24 cellular contexts compared by ENCODE assay signal in genomic region chr20:51381557-51381956, GRCh38.
DNase-seq lines count a peak whose midpoint lies in the region; ATAC-seq and TF ChIP-seq lines count a peak whose summit lies in the region.
"Had no signal": no experiment of that assay in that cellular context is flagged by ENCODE, and none has a peak within 500 bp of the region (broad histone marks: within the 10 kb centered on the region; RNA-seq: fewer than 3 reads in every experiment).

No MANE protein-coding gene starts in this region.

- intact Hi-C loops in PC-3 (cut with micrococcal nuclease) = loop anchor here (10.0 kb wide), 1 partner anchor 397 kb away; no protein-coding TSS in a partner anchor
- intact Hi-C loops in naive thymus-derived CD4-positive, alpha-beta T cell (cut with micrococcal nuclease) = no loop called here

- no peaks in the 10 kb centered on the region for H3K9me3 Mint-ChIP-seq in CD4-positive, CD25-positive, alpha-beta regulatory T cell
- H3K9me3 Mint-ChIP-seq in naive thymus-derived CD4-positive, alpha-beta T cell = no peaks in the 10 kb centered on the region
- H3K9me3 Mint-ChIP-seq: activated T-cell treated with anti-CD3 and anti-CD28 coated beads, Interleukin-2, amount 50 U/mL, for 4 hours had no signal

- no peaks in the 10 kb centered on the region for H3K9me2 ChIP-seq in PC-3 (replicated peaks; ENCODE audit: low read length)

- no peaks in the 10 kb centered on the region for H3K9me3 ChIP-seq in CD4-positive, CD25-positive, alpha-beta regulatory T cell (ENCODE audit: control insufficient read depth in 2 of 2, low read length in 2 of 2)
- no peaks in the 10 kb centered on the region for H3K9me3 ChIP-seq in PC-3 (ENCODE audit: low read length)
- no peaks in the 10 kb centered on the region for H3K9me3 ChIP-seq in naive thymus-derived CD4-positive, alpha-beta T cell (ENCODE audit: control insufficient read depth in 2 of 3, low read length in 3 of 3)
- H3K9me3 ChIP-seq: body of pancreas had no signal

- no peak overlapping the region for H3K27ac ChIP-seq in CD4-positive, CD25-positive, alpha-beta regulatory T cell (ENCODE audit: insufficient read depth, low read length, poor library complexity, severe bottlenecking)
- H3K27ac ChIP-seq in PC-3 (ENCODE audit: low read length) = no peak overlapping the region
- H3K27ac ChIP-seq in naive thymus-derived CD4-positive, alpha-beta T cell (ENCODE audit: low read depth, low read length) = no peak overlapping the region
- H3K27ac ChIP-seq: BLaER1 treated with 17β-estradiol and CSF1 and Interleukin-3, amounts not matched to agents 10 nM and 100 nM; body of pancreas; GM23248 had no signal

- H3K9ac ChIP-seq in PC-3 (ENCODE audit: low read length) = no peak overlapping the region
- H3K9ac ChIP-seq: BLaER1 treated with 17β-estradiol and CSF1 and Interleukin-3, amounts not matched to agents 10 nM and 100 nM; GM23248 had no signal

- no peak overlapping the region for H3K4me3 ChIP-seq in CD4-positive, CD25-positive, alpha-beta regulatory T cell (ENCODE audit: low read depth, low read length)
- H3K4me3 ChIP-seq in GM12875 (ENCODE audit: low read depth, low read length) (no peak overlapping the region), PC-3 (ENCODE audit: low read length) (no peak overlapping the region)
- H3K4me3 ChIP-seq in naive thymus-derived CD4-positive, alpha-beta T cell (ENCODE audit: low read length) = no peak overlapping the region
- H3K4me3 ChIP-seq: BLaER1 treated with 17β-estradiol and CSF1 and Interleukin-3, amounts not matched to agents 10 nM and 100 nM; body of pancreas; GM23248 had no signal

- H3K36me3 Mint-ChIP-seq in CD4-positive, CD25-positive, alpha-beta regulatory T cell = peaks cover 22% of the 10 kb centered on the region
- peaks cover 0 to 14% (median 8%) of the 10 kb centered on the region in 5 donors for H3K36me3 Mint-ChIP-seq in naive thymus-derived CD4-positive, alpha-beta T cell

- no peaks in the 10 kb centered on the region for H3K4me1 ChIP-seq in CD4-positive, CD25-positive, alpha-beta regulatory T cell (ENCODE audit: control insufficient read depth, insufficient read depth, low read length, poor library complexity, severe bottlenecking)
- peaks cover 40% of the 10 kb centered on the region for H3K4me1 ChIP-seq in PC-3 (ENCODE audit: insufficient read depth, low read length)
- H3K4me1 ChIP-seq in naive thymus-derived CD4-positive, alpha-beta T cell (ENCODE audit: control insufficient read depth in 2 of 2, insufficient read depth in 2 of 2, low read length in 2 of 2) = peaks cover 0 to 26% of the 10 kb centered on the region in 2 donors

- no peaks in the 10 kb centered on the region for H4K20me1 ChIP-seq in PC-3 (ENCODE audit: low read length)
- H4K20me1 ChIP-seq: BLaER1 treated with 17β-estradiol and CSF1 and Interleukin-3, amounts not matched to agents 10 nM and 100 nM had no signal

- H3F3A ChIP-seq in PC-3 (ENCODE audit: low read length, unreplicated experiment) = peaks cover 9% of the 10 kb centered on the region

- no peaks in the 10 kb centered on the region for H3K36me3 ChIP-seq in CD4-positive, CD25-positive, alpha-beta regulatory T cell (ENCODE audit: control insufficient read depth, insufficient read depth, low read length)
- no peaks in the 10 kb centered on the region for H3K36me3 ChIP-seq in PC-3 (ENCODE audit: low read depth, low read length)
- H3K36me3 ChIP-seq in naive thymus-derived CD4-positive, alpha-beta T cell (ENCODE audit: control insufficient read depth in 2 of 3, insufficient read depth in 3 of 3, low read length in 3 of 3) = peaks cover 0 to 2% (median 0%) of the 10 kb centered on the region in 3 experiments
- H3K36me3 ChIP-seq: BLaER1 treated with 17β-estradiol and CSF1 and Interleukin-3, amounts not matched to agents 10 nM and 100 nM had no signal

- peak; percentile 10; the same call in 1 of the 2 replicates for TF ChIP-seq CTCF in GM12875 (IDR thresholded peaks at IDR 0.05; ENCODE audit: borderline replicate concordance, insufficient read depth, low read depth, low read length)
- peak; percentile 43; the same call in 1 of the 2 replicates for TF ChIP-seq CTCF in PC-3 (conservative IDR thresholded peaks at IDR 0.05; ENCODE audit: low read depth, low read length)

- peaks cover 0 to 10% (median 7%) of the 10 kb centered on the region in 4 donors for H3K4me1 Mint-ChIP-seq in CD4-positive, CD25-positive, alpha-beta regulatory T cell
- H3K4me1 Mint-ChIP-seq in naive thymus-derived CD4-positive, alpha-beta T cell = peaks cover 0 to 30% (median 5%) of the 10 kb centered on the region in 7 donors

- H3K4me2 ChIP-seq in PC-3 (ENCODE audit: low read length) = no peak overlapping the region

- H3K79me2 ChIP-seq in PC-3 (ENCODE audit: low read length) = no peaks in the 10 kb centered on the region

- H2AFZ ChIP-seq in PC-3 (ENCODE audit: low read length) = no peak overlapping the region
- H2AFZ ChIP-seq: GM23248 had no signal

- no peaks in the 10 kb centered on the region for H3K27me3 ChIP-seq in CD4-positive, CD25-positive, alpha-beta regulatory T cell (ENCODE audit: control insufficient read depth, insufficient read depth, low read length)
- no peaks in the 10 kb centered on the region for H3K27me3 ChIP-seq in PC-3 (ENCODE audit: low read length)
- no peaks in the 10 kb centered on the region for H3K27me3 ChIP-seq in naive thymus-derived CD4-positive, alpha-beta T cell (ENCODE audit: control insufficient read depth in 2 of 2, insufficient read depth in 2 of 2, low read length in 2 of 2)
- H3K27me3 ChIP-seq: BLaER1 treated with 17β-estradiol and CSF1 and Interleukin-3, amounts not matched to agents 10 nM and 100 nM; body of pancreas had no signal

- ATAC-seq in CD4-positive, CD25-positive, alpha-beta regulatory T cell (ENCODE audit: low read depth in 2 of 2) = no peak
- no peak for ATAC-seq in PC-3
- no peak for ATAC-seq in naive thymus-derived CD4-positive, alpha-beta T cell
- ATAC-seq: activated CD4-positive, CD25-positive, alpha-beta regulatory T cell treated with anti-CD3 and anti-CD28 coated beads, Interleukin-2, amount 50 U/mL, for 24 hours; activated T-cell treated with anti-CD3 and anti-CD28 coated beads, Interleukin-2, amount 50 U/mL, for 4 hours; body of pancreas; esophagus mucosa had no signal

- TF ChIP-seq POLR2A in erythroblast (IDR thresholded peaks at IDR 0.05; ENCODE audit: low read length) = no peak

- H3K27ac Mint-ChIP-seq in CD4-positive, CD25-positive, alpha-beta regulatory T cell = peak overlapping the region in 2 of 3 donors; percentile 72 to 85
- H3K27ac Mint-ChIP-seq in naive thymus-derived CD4-positive, alpha-beta T cell = peak overlapping the region in 1 of 9 donors; percentile 7

- no peak for DNase-seq in CD4-positive, CD25-positive, alpha-beta regulatory T cell
- DNase-seq in PC-3 (no peak), erythroblast (lab: John Stamatoyannopoulos, UW) (peak; percentile 4 to 12), ureter (ENCODE audit: low spot score) (no peak), NCI-H82 treated with DMSO at 0.1 percent for 48 hours (lab: John Stamatoyannopoulos, UW; ENCODE audit: unreplicated experiment) (no peak)
- no peak for DNase-seq in naive thymus-derived CD4-positive, alpha-beta T cell
- DNase-seq: activated CD8-positive, alpha-beta memory T cell treated with anti-CD3 and anti-CD28 coated beads for 24 hours; activated naive CD4-positive, alpha-beta T cell; activated T-cell treated with anti-CD3 and anti-CD28 coated beads, Interleukin-2, amount 50 U/mL, for 4 hours; body of pancreas; effector CD4-positive, alpha-beta T cell; GM23248; left cardiac atrium; NCI-H1105 treated with DMSO at 0.1 percent for 48 hours; NCI-H2081; NCI-H226; NCI-H748 treated with DMSO at 0.1 percent for 48 hours; Right ventricle myocardium superior; small intestine; T-helper 9 cell had no signal

- BruUV-seq in PC-3 (replicated peaks; lab: Mats Ljungman, UMichigan) = no TSS peak

- POLR2A ChIA-PET in PC-3 (lab: Charles Lee; ENCODE audit: unreplicated experiment) = no interaction called here
- POLR2A ChIA-PET in naive thymus-derived CD4-positive, alpha-beta T cell (lab: Charles Lee) = no interaction called here

- H3K27me3 Mint-ChIP-seq in CD4-positive, CD25-positive, alpha-beta regulatory T cell = no peaks in the 10 kb centered on the region
- no peaks in the 10 kb centered on the region for H3K27me3 Mint-ChIP-seq in naive thymus-derived CD4-positive, alpha-beta T cell

- CTCF ChIA-PET in PC-3 (lab: Charles Lee) = no interaction called here
- CTCF ChIA-PET in naive thymus-derived CD4-positive, alpha-beta T cell (lab: Charles Lee) = no interaction called here

- H3K4me3 Mint-ChIP-seq in CD4-positive, CD25-positive, alpha-beta regulatory T cell = no peak overlapping the region
- H3K4me3 Mint-ChIP-seq in naive thymus-derived CD4-positive, alpha-beta T cell = no peak overlapping the region
- H3K4me3 Mint-ChIP-seq: activated T-cell treated with anti-CD3 and anti-CD28 coated beads, Interleukin-2, amount 50 U/mL, for 4 hours had no signal

Comparison
In these comparisons a context has a peak if more than half of its experiments do, and no peak if none do; other contexts are left out.
1. DNase-seq: peak in erythroblast (2 of 2); none in CD4-positive, CD25-positive, alpha-beta regulatory T cell (0 of 3), PC-3 (single experiment), naive thymus-derived CD4-positive, alpha-beta T cell (0 of 9), ureter (single experiment) and NCI-H82 treated with DMSO at 0.1 percent for 48 hours (single experiment).